8 cellular contexts compared by ENCODE assay signal in the genomic region with DNA sequence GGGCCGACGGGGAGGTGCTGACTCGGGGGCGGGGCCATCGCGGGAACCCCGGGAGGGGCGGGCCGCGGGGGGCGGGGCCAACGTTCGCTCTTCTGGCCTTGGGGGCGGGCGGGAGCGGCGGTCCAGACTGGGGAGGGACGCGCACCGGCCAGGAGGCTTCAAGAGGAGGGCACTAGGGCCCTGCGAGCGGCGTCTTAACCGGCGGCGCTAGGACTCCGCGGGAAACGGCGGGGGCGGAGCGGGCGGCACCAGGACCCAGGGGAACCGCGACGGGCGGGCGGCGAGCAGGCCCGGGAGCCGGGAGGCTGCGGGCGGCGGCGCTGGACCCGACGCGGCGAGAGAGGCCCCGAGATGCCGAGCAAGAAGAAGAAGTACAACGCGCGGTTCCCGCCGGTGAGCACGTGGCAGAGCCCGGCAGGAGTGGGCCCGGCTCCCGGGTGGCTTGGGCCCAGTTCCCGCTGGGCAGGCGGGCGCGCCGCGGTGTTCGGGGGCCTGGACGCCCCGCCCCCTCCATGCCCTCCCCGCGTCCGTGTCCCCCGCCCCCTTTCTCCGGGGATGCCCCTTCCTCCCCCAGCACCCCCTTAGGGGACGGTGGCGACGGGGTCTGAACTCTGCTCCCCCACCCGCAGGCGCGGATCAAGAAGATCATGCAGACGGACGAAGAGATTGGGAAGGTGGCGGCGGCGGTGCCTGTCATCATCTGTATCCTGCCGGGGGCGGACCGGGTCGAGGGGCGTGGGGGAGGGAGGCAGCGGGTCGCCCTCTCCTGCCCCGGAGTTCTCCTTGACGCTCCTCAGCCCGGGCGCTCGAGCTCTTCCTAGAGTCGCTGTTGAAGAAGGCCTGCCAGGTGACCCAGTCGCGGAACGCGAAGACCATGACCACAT. TPM values are rescaled to one million over a fixed set of nuclear protein-coding genes. Genes with fewer than 3 reads are reported as not detected.
A peak's percentile ranks its signal among the peaks of the same experiment; 100 is the strongest.
DNase-seq lines count a peak whose midpoint lies in the region; ATAC-seq and TF ChIP-seq lines count a peak whose summit lies in the region.

A gene with protein sequence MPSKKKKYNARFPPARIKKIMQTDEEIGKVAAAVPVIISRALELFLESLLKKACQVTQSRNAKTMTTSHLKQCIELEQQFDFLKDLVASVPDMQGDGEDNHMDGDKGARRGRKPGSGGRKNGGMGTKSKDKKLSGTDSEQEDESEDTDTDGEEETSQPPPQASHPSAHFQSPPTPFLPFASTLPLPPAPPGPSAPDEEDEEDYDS (plus strand): TSS at position 276 of the 884 bp plus-strand sequence. CDS start 76 bp downstream, at position 352.

- H3K27ac ChIP-seq in PC-9 = peak within 1 kb of the TSS; percentile 90

- peak within 1 kb of the TSS; percentile 80 for H2AFZ ChIP-seq in PC-9

- intact Hi-C loops in PC-9 (cut with micrococcal nuclease; ENCODE audit: unreplicated experiment) = loop anchor here (1.0 to 5.0 kb wide), 3 partner anchors 31 to 362 kb away; a partner anchor contains a TSS

- in situ Hi-C loops in KBM-7 (cut with MboI; ENCODE audit: low pct_unique_long_range_greater_than_20kb, low sequenced_read_pairs) = no loop called here

- H3K4me3 ChIP-seq in PC-9 = peak within 1 kb of the TSS; percentile 89
- peak within 1 kb of the TSS; percentile 97 for H3K4me3 ChIP-seq in epithelial cell of proximal tubule (ENCODE audit: low read depth, low read length)

- H3K36me3 ChIP-seq in PC-9 (ENCODE audit: low read depth) = peaks cover 6% of the 10 kb centered on the region; the same call in 1 of the 2 replicates

- CTCF ChIA-PET in PC-9 (lab: Charles Lee) = interaction anchor here (0.6 kb wide), 1 partner anchor 32 kb away, joined by 3 read pairs; no protein-coding TSS in a partner anchor

- no peak for TF ChIP-seq CTCF in PC-9 (conservative IDR thresholded peaks at IDR 0.05)
- TF ChIP-seq CTCF in epithelial cell of proximal tubule (conservative IDR thresholded peaks at IDR 0.05; ENCODE audit: low read depth, low read length) = no peak

- H3K4me1 ChIP-seq in PC-9 (replicated peaks; ENCODE audit: insufficient read depth) = peaks cover 48% of the 10 kb centered on the region

- H3K4me2 ChIP-seq in PC-9 = peak within 1 kb of the TSS; percentile 94

- DNase-seq in DMS 273 treated with DMSO at 0.1 percent for 48 hours (lab: John Stamatoyannopoulos, UW) (peak; percentile 78), KBM-7 (peak; percentile 95), PC-9 (peak; percentile 91 to 99), epithelial cell of proximal tubule (ENCODE audit: low read depth) (peak; percentile 50), mucosa of gallbladder (ENCODE audit: low spot score) (peak; percentile 99)
- DNase-seq in activated T-cell treated with anti-CD3 and anti-CD28 coated beads, Interleukin-2, amount 50 U/mL, for 1 hour = peak; percentile 99
- DNase-seq in stimulated activated CD8-positive, alpha-beta memory T cell treated with anti-CD3 and anti-CD28 coated beads, Interleukin-4, amount 100 ng/mL, for 24 hours (ENCODE audit: low read depth) = peak; percentile 98

- H3K9me3 ChIP-seq in PC-9 (ENCODE audit: insufficient read depth, low read depth) = no peaks in the 10 kb centered on the region

- H3K27me3 ChIP-seq in PC-9 (ENCODE audit: insufficient read depth, low read depth) = no peaks in the 10 kb centered on the region

- H3F3A ChIP-seq in PC-9 (ENCODE audit: insufficient read depth, low read depth) = peaks cover 39% of the 10 kb centered on the region; the same call in 1 of the 2 replicates

- POLR2A ChIA-PET in PC-9 (lab: Charles Lee; ENCODE audit: unreplicated experiment) = interaction anchor here (0.6 to 0.7 kb wide), 2 partner anchors 19 to 39 kb away, joined by 4 to 5 read pairs; no protein-coding TSS in a partner anchor

- no TSS peak for BruUV-seq in PC-9 (replicated peaks; lab: Mats Ljungman, UMichigan)

- peaks cover 42% of the 10 kb centered on the region for H3K79me2 ChIP-seq in PC-9 (ENCODE audit: low read depth)

- peak; percentile 69 for ATAC-seq in GM21717 (IDR thresholded peaks at IDR 0.05; ENCODE audit: unreplicated experiment)

- no peaks in the 10 kb centered on the region for H4K20me1 ChIP-seq in PC-9 (ENCODE audit: insufficient read depth)

- H3K9me2 ChIP-seq in PC-9 (ENCODE audit: insufficient read depth) = no peaks in the 10 kb centered on the region

RNA-seq across cellular contexts. Expression of the gene that starts here (rescaled TPM):
- total RNA-seq in PC-9 (2021) = 196 and 220 TPM in 2 replicates
- 225 TPM in 2 replicates for total RNA-seq in epithelial cell of proximal tubule
- total RNA-seq in mucosa of gallbladder = 90.1 TPM

Comparison
In these comparisons a context has a peak if more than half of its experiments do, and no peak if none do; other contexts are left out.
1. Peak in every context shown above with its lines: DNase-seq, ATAC-seq, H3K4me3 ChIP-seq and H3K27ac ChIP-seq.